8 cellular contexts compared by ENCODE assay signal in genomic region chr16:14302031-14302398, GRCh38.
DNase-seq lines count a peak whose midpoint lies in the region; ATAC-seq and TF ChIP-seq lines count a peak whose summit lies in the region.

No MANE protein-coding gene starts in this region.

- no peak for TF ChIP-seq CTCF in AG09319 (IDR thresholded peaks at IDR 0.05; ENCODE audit: low read depth, low read length)
- no peak for TF ChIP-seq CTCF in brain (conservative IDR thresholded peaks at IDR 0.05)

- peaks cover 0 to 6% (median 5%) of the 10 kb centered on the region in 5 experiments for H3K9me3 Mint-ChIP-seq in brain

- H3K36me3 Mint-ChIP-seq in brain: no peaks in the 10 kb centered on the region

- peak; percentile 61 for ATAC-seq in HG02884 (IDR thresholded peaks at IDR 0.05; ENCODE audit: unreplicated experiment)

- TF ChIP-seq POLR2A in GM15510 (IDR thresholded peaks at IDR 0.05; ENCODE audit: borderline replicate concordance, extremely low read depth, insufficient read length): peak; percentile 46

- DNase-seq in AG09319 (ENCODE audit: extremely low read depth, low read depth) (peak; percentile 44), NCI-H510A treated with DMSO at 0.1 percent for 48 hours (lab: John Stamatoyannopoulos, UW) (peak; percentile 27), iris pigment epithelial cell (ENCODE audit: low read depth) (peak; percentile 72), NOMO-1 treated with dmso at 0.1 percent for 144 hours (lab: John Stamatoyannopoulos, UW; ENCODE audit: unreplicated experiment) (no peak)
- peak in 5 of 6 experiments; percentile 19 to 39 (median 34) for DNase-seq in stimulated activated naive CD4-positive, alpha-beta T cell (lab: John Stamatoyannopoulos, UW)

- H3K4me1 Mint-ChIP-seq in brain: peaks cover 50% of the 10 kb centered on the region

- peak overlapping the region; percentile 81 to 89 (median 84) for H3K4me3 Mint-ChIP-seq in brain

- no peak overlapping the region for H3K27ac Mint-ChIP-seq in brain

- peaks cover 59% of the 10 kb centered on the region for H3K27me3 Mint-ChIP-seq in brain
